Comparison of ENCODE assay signal across 17 cellular contexts in genomic region chr15:74630284-74631086, GRCh38. TPM values are rescaled to one million over a fixed set of nuclear protein-coding genes. Genes with fewer than 3 reads are reported as not detected.
DNase-seq lines count a peak whose midpoint lies in the region; ATAC-seq and TF ChIP-seq lines count a peak whose summit lies in the region.
"Had no signal": no experiment of that assay in that cellular context is flagged by ENCODE, and none has a peak within 500 bp of the region (broad histone marks: within the 10 kb centered on the region; RNA-seq: fewer than 3 reads in every experiment).

No MANE protein-coding gene starts in this region.

- peak overlapping the region; percentile 36 for H3K27ac ChIP-seq in 22Rv1
- peak overlapping the region in 1 of 2 experiments; percentile 16; a peak in 1 of 4 replicates for H3K27ac ChIP-seq in SK-N-SH (ENCODE audit: low read depth in 2 of 2, low read length in 1 of 2)

- H3K4me3 ChIP-seq in Caco-2 (ENCODE audit: low read depth, low read length) (no peak overlapping the region), SK-N-SH (ENCODE audit: low read depth in 2 of 2, low read length in 1 of 2) (no peak overlapping the region)

- TF ChIP-seq EP300 in SK-N-SH (IDR thresholded peaks at IDR 0.05; ENCODE audit: borderline replicate concordance in 1 of 2, low read depth in 1 of 2, low read length in 1 of 2), result no peak

- no peak overlapping the region for H3K4me3 Mint-ChIP-seq in Caco-2 (ENCODE audit: unreplicated experiment)
- H3K4me3 Mint-ChIP-seq: CD8-positive, alpha-beta memory T cell had no signal

- H3K36me3 Mint-ChIP-seq in Caco-2 (ENCODE audit: insufficient read depth, unreplicated experiment), result peaks cover 83% of the 10 kb centered on the region

- H3F3A ChIP-seq in SK-N-SH (replicated peaks; ENCODE audit: insufficient read depth), result peaks cover 9% of the 10 kb centered on the region

- no peaks in the 10 kb centered on the region for H3K9me2 ChIP-seq in SK-N-SH

- no peaks in the 10 kb centered on the region for H3K9me3 Mint-ChIP-seq in Caco-2 (ENCODE audit: unreplicated experiment)
- H3K9me3 Mint-ChIP-seq: CD8-positive, alpha-beta memory T cell had no signal

- BruUV-seq in Caco-2 (replicated peaks; lab: Mats Ljungman, UMichigan), result no TSS peak

- H4K20me1 ChIP-seq in SK-N-SH (ENCODE audit: insufficient read depth), result peaks cover 50% of the 10 kb centered on the region; the same call in 1 of the 2 replicates

- intact Hi-C loops in Caco-2 (cut with micrococcal nuclease; ENCODE audit: unreplicated experiment), result no loop called here

- no peak for TF ChIP-seq RAD21 in SK-N-SH (IDR thresholded peaks at IDR 0.05; ENCODE audit: low read length)

- no peak overlapping the region for H2AFZ ChIP-seq in SK-N-SH (ENCODE audit: low read depth)

- H3K79me2 ChIP-seq in SK-N-SH (ENCODE audit: insufficient read depth), result 0 out of 2 replicates have a peak, but pooled peaks cover 4% of the 10 kb centered on the region

- H3K27me3 Mint-ChIP-seq in Caco-2 (ENCODE audit: insufficient read depth, unreplicated experiment), result no peaks in the 10 kb centered on the region
- H3K27me3 Mint-ChIP-seq: CD8-positive, alpha-beta memory T cell had no signal

- POLR2A ChIA-PET in Caco-2 (lab: Charles Lee) (interaction anchor here (0.7 kb wide), 1 partner anchor 169 kb away, joined by 5 read pairs; the partner anchor contains the start of gene UBL7), SK-N-SH (lab: Yijun Ruan, JAX) (interaction anchor here (1.0 to 1.9 kb wide), 5 partner anchors 7 to 188 kb away, joined by 3 to 9 read pairs (median 5); no protein-coding TSS in a partner anchor)

- ATAC-seq in GM21423 (IDR thresholded peaks at IDR 0.05; ENCODE audit: unreplicated experiment), result no peak
- ATAC-seq in HG02870 (IDR thresholded peaks at IDR 0.05; ENCODE audit: unreplicated experiment), result no peak
- no peak for ATAC-seq in HG02852 (IDR thresholded peaks at IDR 0.05; ENCODE audit: unreplicated experiment)
- ATAC-seq: Right ventricle myocardium inferior had no signal

- H3K9ac ChIP-seq in SK-N-SH, result no peak overlapping the region

- TF ChIP-seq CTCF in 22Rv1 (IDR thresholded peaks at IDR 0.05), result no peak; the same call in 1 of the 2 replicates
- TF ChIP-seq CTCF in Caco-2 (IDR thresholded peaks at IDR 0.05; ENCODE audit: insufficient read depth in 1 of 2, low read depth in 1 of 2, low read length in 1 of 2, severe bottlenecking in 1 of 2, unreplicated experiment in 1 of 2), result peak; percentile 29 to 35
- TF ChIP-seq CTCF in SK-N-SH (IDR thresholded peaks at IDR 0.05), result peak; percentile 25

- H3K27ac Mint-ChIP-seq in Caco-2 (ENCODE audit: unreplicated experiment), result no peak overlapping the region

- H3K4me2 ChIP-seq in SK-N-SH, result no peak overlapping the region

- H3K9me3 ChIP-seq in Caco-2 (no peaks in the 10 kb centered on the region), SK-N-SH (no peaks in the 10 kb centered on the region)

- peaks cover 11% of the 10 kb centered on the region for H3K4me1 Mint-ChIP-seq in Caco-2 (ENCODE audit: low read depth, unreplicated experiment)

- no peaks in the 10 kb centered on the region for H3K27me3 ChIP-seq in Caco-2 (replicated peaks; ENCODE audit: control insufficient read depth, insufficient read depth, low read length)
- H3K27me3 ChIP-seq in SK-N-SH (ENCODE audit: insufficient read depth), result no peaks in the 10 kb centered on the region

- WGBS in SK-N-SH (ENCODE audit: low lambda C conversion rate), result 88% methylated on average over 5 of the region's 6 CpGs

- DNase-seq in Caco-2, result peak in 1 of 2 experiments; percentile 56
- DNase-seq in SK-N-SH, result no peak
- peak; percentile 31 for DNase-seq in fibroblast of peridontal ligament (ENCODE audit: extremely low read depth)
- DNase-seq in mesenteric fat pad (ENCODE audit: low spot score), result no peak
- DNase-seq: activated CD4-positive, CD25-positive, alpha-beta regulatory T cell; activated gamma-delta T cell treated with Interleukin-2 at 50 U/mL for 16 hours; CD8-positive, alpha-beta memory T cell; dermis blood vessel endothelial cell; H7; NCI-H446 treated with DMSO at 0.1 percent for 48 hours; occipital lobe; stimulated activated CD8-positive, alpha-beta memory T cell treated with anti-CD3 and anti-CD28 coated beads, Interleukin-4, amount 100 ng/mL, for 48 hours had no signal

- H3K4me1 ChIP-seq in Caco-2, result no peaks in the 10 kb centered on the region
- no peaks in the 10 kb centered on the region for H3K4me1 ChIP-seq in SK-N-SH (ENCODE audit: control insufficient read depth in 1 of 2, insufficient read depth in 2 of 2, low read depth in 1 of 2, low read length in 1 of 2)

- H3K36me3 ChIP-seq in Caco-2 (ENCODE audit: control insufficient read depth, insufficient read depth, low read length) (peaks cover 12% of the 10 kb centered on the region), SK-N-SH (replicated peaks in 1 of 2; ENCODE audit: control insufficient read depth in 1 of 2, insufficient read depth in 2 of 2, low read length in 1 of 2) (peaks cover 23 to 88% of the 10 kb centered on the region in 2 experiments)

- CTCF ChIA-PET in Caco-2 (lab: Charles Lee) (interaction anchor here (0.5 to 8.2 kb wide), 7 partner anchors 15 to 620 kb away, joined by 3 to 211 read pairs (median 3); partner anchors contain the start of gene CLK3), SK-N-SH (lab: Yijun Ruan, JAX) (interaction anchor here (0.5 to 39.4 kb wide), 20 partner anchors 11 to 313 kb away, joined by 3 to 1109 read pairs (median 5); partner anchors contain the start of genes CLK3 and CSK)

TF ChIP-seq in SK-N-SH, 30 proteins besides CTCF, POLR2A, EP300 and RAD21:
- no peak for TF ChIP-seq MEF2A (IDR thresholded peaks at IDR 0.05; ENCODE audit: borderline replicate concordance, low read depth)
- TF ChIP-seq POLR2AphosphoS5 (IDR thresholded peaks at IDR 0.05; ENCODE audit: low read depth, low read length), result peak; percentile 5; the same call in 1 of the 2 replicates

RNA-seq across cellular contexts. Expression of gene CLK3, which starts 14.8 kb away (rescaled TPM):
- 49.4 and 54.5 TPM in 2 replicates for total RNA-seq in Caco-2 (2022)
- polyA plus RNA-seq in SK-N-SH (2012; rRNA removed), result 67.7 and 72.4 TPM in 2 replicates
- 32.3 and 44.4 TPM in 2 replicates for polyA plus RNA-seq in SK-N-SH (2012; cell fraction: cytosol; rRNA removed)
- polyA plus RNA-seq in SK-N-SH (2012; cell fraction: nucleus; rRNA removed), result 210 and 306 TPM in 2 replicates
- total RNA-seq in mesenteric fat pad, result 51.4 TPM
